9 cellular contexts compared by ENCODE assay signal in genomic region chr19:16067205-16067938, GRCh38. TPM values are rescaled to one million over a fixed set of nuclear protein-coding genes. Genes with fewer than 3 reads are reported as not detected.
DNase-seq lines count a peak whose midpoint lies in the region; ATAC-seq and TF ChIP-seq lines count a peak whose summit lies in the region.
"Had no signal": no experiment of that assay in that cellular context is flagged by ENCODE, and none has a peak within 500 bp of the region (broad histone marks: within the 10 kb centered on the region; RNA-seq: fewer than 3 reads in every experiment).

No MANE protein-coding gene starts in this region.

- no peak for TF ChIP-seq CTCF in Calu3 (IDR thresholded peaks at IDR 0.05; ENCODE audit: unreplicated experiment)
- TF ChIP-seq CTCF in RWPE1 (conservative IDR thresholded peaks at IDR 0.05; ENCODE audit: low read depth) = no peak
- TF ChIP-seq CTCF in fibroblast of pulmonary artery (IDR thresholded peaks at IDR 0.05; ENCODE audit: low read length, missing control alignments) = no peak
- TF ChIP-seq CTCF in glutamatergic neuron (IDR thresholded peaks at IDR 0.05; ENCODE audit: partially characterized antibody, unreplicated experiment) = no peak

- no peak overlapping the region for H3K27ac Mint-ChIP-seq in Calu3 (ENCODE audit: unreplicated experiment)
- H3K27ac Mint-ChIP-seq in glutamatergic neuron (ENCODE audit: unreplicated experiment) = no peak overlapping the region
- no peak overlapping the region for H3K27ac Mint-ChIP-seq in activated CD8-positive, alpha-beta memory T cell treated with anti-CD3 and anti-CD28 coated beads, Interleukin-2, amount 10 ng/mL, durations not matched to agents 7 days and 5 days

- H3K27me3 ChIP-seq in rectal smooth muscle tissue (ENCODE audit: control insufficient read depth, insufficient read depth, low read length) = no peaks in the 10 kb centered on the region

- H3K4me3 Mint-ChIP-seq in Calu3 (ENCODE audit: low read depth, unreplicated experiment) (no peak overlapping the region), glutamatergic neuron (ENCODE audit: unreplicated experiment) (no peak overlapping the region)
- H3K4me3 Mint-ChIP-seq in activated CD8-positive, alpha-beta memory T cell treated with anti-CD3 and anti-CD28 coated beads, Interleukin-2, amount 10 ng/mL, durations not matched to agents 7 days and 5 days = no peak overlapping the region
- H3K4me3 Mint-ChIP-seq: immature natural killer cell had no signal

- H3K27me3 Mint-ChIP-seq in Calu3 (ENCODE audit: unreplicated experiment) (no peaks in the 10 kb centered on the region), glutamatergic neuron (ENCODE audit: unreplicated experiment) (peaks cover 2% of the 10 kb centered on the region)
- no peaks in the 10 kb centered on the region for H3K27me3 Mint-ChIP-seq in activated CD8-positive, alpha-beta memory T cell treated with anti-CD3 and anti-CD28 coated beads, Interleukin-2, amount 10 ng/mL, durations not matched to agents 7 days and 5 days

- peak overlapping the region; percentile 38 for H3K4me3 ChIP-seq in fibroblast of pulmonary artery (replicated peaks; ENCODE audit: low read depth, low read length)
- peak overlapping the region; percentile 72 for H3K4me3 ChIP-seq in rectal smooth muscle tissue (ENCODE audit: low read length)

- H3K36me3 Mint-ChIP-seq in Calu3 (ENCODE audit: insufficient read depth, unreplicated experiment) = no peaks in the 10 kb centered on the region
- H3K36me3 Mint-ChIP-seq in glutamatergic neuron (ENCODE audit: unreplicated experiment) = no peaks in the 10 kb centered on the region
- H3K36me3 Mint-ChIP-seq in activated CD8-positive, alpha-beta memory T cell treated with anti-CD3 and anti-CD28 coated beads, Interleukin-2, amount 10 ng/mL, durations not matched to agents 7 days and 5 days = no peaks in the 10 kb centered on the region
- H3K36me3 Mint-ChIP-seq: immature natural killer cell had no signal

- H3K27ac ChIP-seq in RWPE1 = peak overlapping the region; percentile 90
- peak overlapping the region; percentile 99 for H3K27ac ChIP-seq in rectal smooth muscle tissue (ENCODE audit: low read depth, low read length)

- H3K9ac ChIP-seq in rectal smooth muscle tissue (ENCODE audit: low read length) = peak overlapping the region; percentile 95

- H3K36me3 ChIP-seq in rectal smooth muscle tissue (ENCODE audit: control insufficient read depth, insufficient read depth, low read length) = peaks cover 5% of the 10 kb centered on the region

- no peak for ATAC-seq in HG03039 (IDR thresholded peaks at IDR 0.05; ENCODE audit: unreplicated experiment)
- ATAC-seq in GM18909 (IDR thresholded peaks at IDR 0.05; ENCODE audit: poor library complexity, unreplicated experiment) = no peak
- ATAC-seq in activated CD8-positive, alpha-beta memory T cell treated with anti-CD3 and anti-CD28 coated beads, Interleukin-2, amount 10 ng/mL, durations not matched to agents 7 days and 5 days = no peak

- DNase-seq in Calu3 (peak; percentile 69), RWPE1 (ENCODE audit: low spot score) (peak; percentile 93), fibroblast of pulmonary artery (ENCODE audit: low read depth) (peak; percentile 91), glutamatergic neuron (no peak)
- DNase-seq in activated CD8-positive, alpha-beta memory T cell treated with anti-CD3 and anti-CD28 coated beads, Interleukin-2, amount 10 ng/mL, durations not matched to agents 7 days and 5 days = no peak

- POLR2A ChIA-PET in RWPE1 (lab: Yijun Ruan, JAX; ENCODE audit: low non-redundant PET) = interaction anchor here (0.6 to 0.7 kb wide), 4 partner anchors 9 to 725 kb away, joined by 3 to 4 read pairs (median 4); partner anchors contain the start of gene TPM4

- no TSS peak for BruUV-seq in Calu3 (replicated peaks; lab: Mats Ljungman, UMichigan)

- H3K4me1 Mint-ChIP-seq in Calu3 (ENCODE audit: low read depth, unreplicated experiment) = peaks cover 7% of the 10 kb centered on the region
- H3K4me1 Mint-ChIP-seq in glutamatergic neuron (ENCODE audit: low read depth, unreplicated experiment) = peaks cover 3% of the 10 kb centered on the region
- H3K4me1 Mint-ChIP-seq in activated CD8-positive, alpha-beta memory T cell treated with anti-CD3 and anti-CD28 coated beads, Interleukin-2, amount 10 ng/mL, durations not matched to agents 7 days and 5 days = peaks cover 32% of the 10 kb centered on the region

- CTCF ChIA-PET in Calu3 (lab: Charles Lee) = interaction anchor here (0.6 to 1.5 kb wide), 5 partner anchors 21 to 176 kb away, joined by 3 to 8 read pairs (median 5); no protein-coding TSS in a partner anchor
- CTCF ChIA-PET in RWPE1 (lab: Yijun Ruan, JAX) = interaction anchor here (0.6 to 1.4 kb wide), 2 partner anchors 26 to 258 kb away, joined by 4 read pairs; no protein-coding TSS in a partner anchor
- CTCF ChIA-PET in activated CD8-positive, alpha-beta memory T cell treated with anti-CD3 and anti-CD28 coated beads, Interleukin-2, amount 10 ng/mL, durations not matched to agents 7 days and 5 days (lab: Charles Lee) = interaction anchor here (1.3 to 9.7 kb wide), 7 partner anchors 9 to 76 kb away, joined by 4 to 83 read pairs (median 8); partner anchors contain the start of genes HSH2D and TPM4

- H3K4me1 ChIP-seq in rectal smooth muscle tissue (ENCODE audit: control insufficient read depth, insufficient read depth, low read length) = peaks cover 13% of the 10 kb centered on the region

- H3K9me3 Mint-ChIP-seq in Calu3 (ENCODE audit: low read depth, unreplicated experiment) (no peaks in the 10 kb centered on the region), glutamatergic neuron (ENCODE audit: unreplicated experiment) (peaks cover 3% of the 10 kb centered on the region)
- H3K9me3 Mint-ChIP-seq in activated CD8-positive, alpha-beta memory T cell treated with anti-CD3 and anti-CD28 coated beads, Interleukin-2, amount 10 ng/mL, durations not matched to agents 7 days and 5 days (ENCODE audit: low read depth) = no peaks in the 10 kb centered on the region
- H3K9me3 Mint-ChIP-seq: immature natural killer cell had no signal

- intact Hi-C loops in Calu3 (cut with micrococcal nuclease; ENCODE audit: unreplicated experiment) = loop anchor here (5.0 to 10.0 kb wide), 2 partner anchors 47 to 115 kb away; partner anchors contain the start of gene RAB8A

RNA-seq across cellular contexts. Expression of gene TPM4, which starts 8.9 kb away (rescaled TPM):
- total RNA-seq in Calu3 (2022) (219 and 224 TPM in 2 replicates), glutamatergic neuron (ENCODE audit: unreplicated experiment) (310 TPM)
- total RNA-seq in activated CD8-positive, alpha-beta memory T cell treated with anti-CD3 and anti-CD28 coated beads, Interleukin-2, amount 10 ng/mL, durations not matched to agents 7 days and 5 days = 100 to 1,000 TPM; 491 to 493 TPM

RNA-seq across cellular contexts. Expression of gene RAB8A, which starts 44.3 kb away (rescaled TPM):
- total RNA-seq in Calu3 (2022) = 76.6 and 77.3 TPM in 2 replicates
- 58.9 TPM for total RNA-seq in glutamatergic neuron (ENCODE audit: unreplicated experiment)
- 100 to 1,000 TPM; 204 to 271 TPM for total RNA-seq in activated CD8-positive, alpha-beta memory T cell treated with anti-CD3 and anti-CD28 coated beads, Interleukin-2, amount 10 ng/mL, durations not matched to agents 7 days and 5 days

Comparison
In these comparisons a context has a peak if more than half of its experiments do, and no peak if none do; other contexts are left out.
1. DNase-seq: peak in Calu3 (single experiment), RWPE1 (single experiment) and fibroblast of pulmonary artery (single experiment); none in glutamatergic neuron (single experiment) and activated CD8-positive, alpha-beta memory T cell treated with anti-CD3 and anti-CD28 coated beads, Interleukin-2, amount 10 ng/mL, durations not matched to agents 7 days and 5 days (single experiment).